In genomic region chr2:106542730-106543359, GRCh38 we compare ENCODE assay signal across 7 cellular contexts.
DNase-seq lines count a peak whose midpoint lies in the region; ATAC-seq and TF ChIP-seq lines count a peak whose summit lies in the region.

No MANE protein-coding gene starts in this region.

- TF ChIP-seq CTCF in GM13976 (IDR thresholded peaks at IDR 0.05; ENCODE audit: borderline replicate concordance, control extremely low read depth, extremely low read depth, insufficient read depth, missing control alignments), result peak; percentile 84
- peak; percentile 92 for TF ChIP-seq CTCF in astrocyte of the cerebellum (IDR thresholded peaks at IDR 0.05; ENCODE audit: low read depth, low read length, missing control alignments)

- in situ Hi-C loops in GM13976 (cut with MboI; ENCODE audit: low sequenced_read_pairs, unreplicated experiment) (loop anchor here (25.0 kb wide), 1 partner anchor 431 kb away; no protein-coding TSS in a partner anchor), astrocyte of the cerebellum (cut with HindIII; ENCODE audit: low sequenced_read_pairs) (no loop called here)

- no peaks in the 10 kb centered on the region for H3K36me3 ChIP-seq in iPS DF 6.9 (ENCODE audit: control insufficient read depth, insufficient read depth, low read length)

- no peaks in the 10 kb centered on the region for H3K4me1 ChIP-seq in iPS DF 6.9 (ENCODE audit: control insufficient read depth, insufficient read depth, low read length)

- no peaks in the 10 kb centered on the region for H3K9me3 ChIP-seq in iPS DF 6.9 (ENCODE audit: control insufficient read depth, insufficient read depth, low read length)

- H3K27me3 ChIP-seq in iPS DF 6.9 (ENCODE audit: control insufficient read depth, insufficient read depth, low read length), result no peaks in the 10 kb centered on the region

- H3K4me3 ChIP-seq in astrocyte of the cerebellum (ENCODE audit: low read depth, low read length) (no peak overlapping the region), iPS DF 6.9 (ENCODE audit: low read length) (no peak overlapping the region; the same call in 1 of the 2 replicates)

- DNase-seq in GM13976 (ENCODE audit: low spot score) (peak; percentile 79), NCI-H128 (lab: John Stamatoyannopoulos, UW; ENCODE audit: unreplicated experiment) (peak; percentile 72), T-helper 22 cell (ENCODE audit: low read depth) (peak; percentile 19), astrocyte of the cerebellum (ENCODE audit: low read depth) (peak; percentile 16), iPS DF 6.9 (ENCODE audit: low read depth, low spot score) (peak; percentile 47), smooth muscle cell of the brain vasculature (ENCODE audit: low read depth, low spot score) (peak; percentile 18)

- peak; percentile 97 for ATAC-seq in HG02759 (IDR thresholded peaks at IDR 0.05; ENCODE audit: unreplicated experiment)

- no peak overlapping the region for H3K27ac ChIP-seq in iPS DF 6.9 (ENCODE audit: low read length)

- no CpG with 5 or more reads among the region's 24 CpGs for WGBS in iPS DF 6.9 (ENCODE audit: insufficient coverage, insufficient read length)

Comparison
In these comparisons a context has a peak if more than half of its experiments do, and no peak if none do; other contexts are left out.
1. DNase-seq: peak in every context shown above with its lines; median percentile 79 in GM13976; 72 in NCI-H128; 47 in iPS DF 6.9; 19 in T-helper 22 cell; 18 in smooth muscle cell of the brain vasculature; 16 in astrocyte of the cerebellum.